31 cellular contexts compared by ENCODE assay signal in the genomic region with DNA sequence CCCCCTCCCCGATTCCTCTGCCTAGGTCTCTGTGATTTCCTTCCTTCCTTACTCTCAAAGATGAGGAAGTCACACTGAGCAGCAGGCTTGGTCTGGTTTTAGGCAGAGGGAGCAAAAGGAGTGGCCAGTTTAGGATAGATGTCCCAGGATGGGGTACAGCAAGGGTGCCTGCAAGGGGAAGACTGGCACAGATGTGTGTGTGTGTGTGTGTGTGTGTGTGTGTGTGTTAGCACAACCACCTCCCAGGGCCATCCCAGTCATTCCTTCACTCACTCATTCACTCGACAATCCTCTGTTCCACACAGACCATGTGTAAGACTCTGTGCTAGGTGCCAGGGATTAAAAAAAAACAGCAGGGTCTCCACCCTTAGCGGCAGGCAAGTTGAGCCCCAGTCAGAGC. TPM values are rescaled to one million over a fixed set of nuclear protein-coding genes. Genes with fewer than 3 reads are reported as not detected.
"Had no signal": no experiment of that assay in that cellular context is flagged by ENCODE, and none has a peak within 500 bp of the region (broad histone marks: within the 10 kb centered on the region; RNA-seq: fewer than 3 reads in every experiment).

No MANE protein-coding gene starts in this region.

- H3K4me1 Mint-ChIP-seq: activated CD4-positive, alpha-beta memory T cell treated with anti-CD3 and anti-CD28 coated beads, Interleukin-2, amount 10 ng/mL, durations not matched to agents 7 days and 5 days; activated CD4-positive, alpha-beta T cell treated with anti-CD3 and anti-CD28 coated beads, Interleukin-2, amount 10 ng/mL, durations not matched to agents 7 days and 5 days; activated naive CD4-positive, alpha-beta T cell treated with anti-CD3 and anti-CD28 coated beads, Interleukin-2, amount 10 ng/mL, durations not matched to agents 7 days and 5 days; stimulated activated effector memory CD8-positive, alpha-beta T cell treated with anti-CD3 and anti-CD28 coated beads, Interleukin-12 subunit alpha, Interleukin-12 subunit beta, amount 100 ng/mL, for 72 hours had no signal

- H3K27me3 ChIP-seq: ascending aorta, brain microvascular endothelial cell, uterus had no signal

- DNase-seq: activated CD4-positive, alpha-beta memory T cell treated with anti-CD3 and anti-CD28 coated beads, Interleukin-2, amount 10 ng/mL, durations not matched to agents 7 days and 5 days; activated CD4-positive, alpha-beta T cell treated with anti-CD3 and anti-CD28 coated beads for 1 hour; activated CD4-positive, alpha-beta T cell treated with anti-CD3 and anti-CD28 coated beads, Interleukin-2, amount 10 ng/mL, durations not matched to agents 7 days and 5 days; activated CD8-positive, alpha-beta memory T cell treated with anti-CD3 and anti-CD28 coated beads, Interleukin-2, amount 50 U/mL, for 48 hours; activated gamma-delta T cell; activated naive CD4-positive, alpha-beta T cell treated with anti-CD3 and anti-CD28 coated beads, Interleukin-2, amount 10 ng/mL, durations not matched to agents 7 days and 5 days; activated naive CD8-positive, alpha-beta T cell treated with anti-CD3 and anti-CD28 coated beads, Interleukin-2, amount 10 ng/mL, durations not matched to agents 7 days and 5 days; activated T-cell treated with anti-CD3 and anti-CD28 coated beads, Interleukin-2, amount 50 U/mL, for 24 hours; brain microvascular endothelial cell; cortex of kidney; foreskin fibroblast; left lung; lower lobe of right lung; mesenchymal stem cell; psoas muscle; sigmoid colon; small intestine; stimulated activated CD4-positive, alpha-beta T cell treated with anti-CD3 and anti-CD28 coated beads, Interleukin-4, amount 100 ng/mL, for 24 hours; T-helper 9 cell; trophoblast cell; uterus had no signal

- H3K79me2 ChIP-seq: parathyroid adenoma had no signal

- H3K9me3 Mint-ChIP-seq: activated CD4-positive, alpha-beta memory T cell treated with anti-CD3 and anti-CD28 coated beads, Interleukin-2, amount 10 ng/mL, durations not matched to agents 7 days and 5 days; activated CD4-positive, alpha-beta T cell treated with anti-CD3 and anti-CD28 coated beads, Interleukin-2, amount 10 ng/mL, durations not matched to agents 7 days and 5 days; activated naive CD4-positive, alpha-beta T cell treated with anti-CD3 and anti-CD28 coated beads, Interleukin-2, amount 10 ng/mL, durations not matched to agents 7 days and 5 days; activated naive CD8-positive, alpha-beta T cell treated with anti-CD3 and anti-CD28 coated beads, Interleukin-2, amount 10 ng/mL, durations not matched to agents 7 days and 5 days; activated T-cell treated with anti-CD3 and anti-CD28 coated beads, Interleukin-2, amount 50 U/mL, for 24 hours; nephron progenitor cell; stimulated activated effector memory CD8-positive, alpha-beta T cell treated with anti-CD3 and anti-CD28 coated beads, Interleukin-12 subunit alpha, Interleukin-12 subunit beta, amount 100 ng/mL, for 72 hours; stimulated activated naive CD8-positive, alpha-beta T cell treated with anti-CD3 and anti-CD28 coated beads, Interleukin-15, Interleukin-2, amounts not matched to agents 100 ng/mL and 50 ng/mL, for 24 hours; WTC11 had no signal

- H3K9me3 ChIP-seq: ascending aorta, left lung, lower lobe of right lung, psoas muscle, sigmoid colon, thoracic aorta, uterus had no signal

- H3K4me1 ChIP-seq: ascending aorta, left lung, lower lobe of right lung, parathyroid adenoma, psoas muscle, sigmoid colon, uterus had no signal

- H3K4me3 Mint-ChIP-seq: activated CD4-positive, alpha-beta memory T cell treated with anti-CD3 and anti-CD28 coated beads, Interleukin-2, amount 10 ng/mL, durations not matched to agents 7 days and 5 days; activated CD4-positive, alpha-beta T cell treated with anti-CD3 and anti-CD28 coated beads, Interleukin-2, amount 10 ng/mL, durations not matched to agents 7 days and 5 days; activated naive CD4-positive, alpha-beta T cell treated with anti-CD3 and anti-CD28 coated beads, Interleukin-2, amount 10 ng/mL, durations not matched to agents 7 days and 5 days; activated naive CD8-positive, alpha-beta T cell treated with anti-CD3 and anti-CD28 coated beads, Interleukin-2, amount 10 ng/mL, durations not matched to agents 7 days and 5 days; activated T-cell treated with anti-CD3 and anti-CD28 coated beads, Interleukin-2, amount 50 U/mL, for 24 hours; stimulated activated effector memory CD8-positive, alpha-beta T cell treated with anti-CD3 and anti-CD28 coated beads, Interleukin-12 subunit alpha, Interleukin-12 subunit beta, amount 100 ng/mL, for 72 hours; stimulated activated naive CD8-positive, alpha-beta T cell treated with anti-CD3 and anti-CD28 coated beads, Interleukin-15, Interleukin-2, amounts not matched to agents 100 ng/mL and 50 ng/mL, for 24 hours had no signal

- H3K36me3 ChIP-seq: ascending aorta, brain microvascular endothelial cell, left lung, lower lobe of right lung, sigmoid colon, thoracic aorta, uterus had no signal

- H3K4me3 ChIP-seq: ascending aorta, left lung, lower lobe of right lung, psoas muscle, sigmoid colon, thoracic aorta, uterus had no signal

- H3K36me3 Mint-ChIP-seq: activated naive CD4-positive, alpha-beta T cell treated with anti-CD3 and anti-CD28 coated beads, Interleukin-2, amount 10 ng/mL, durations not matched to agents 7 days and 5 days; activated naive CD8-positive, alpha-beta T cell treated with anti-CD3 and anti-CD28 coated beads, Interleukin-2, amount 10 ng/mL, durations not matched to agents 7 days and 5 days; stimulated activated effector memory CD8-positive, alpha-beta T cell treated with anti-CD3 and anti-CD28 coated beads, Interleukin-12 subunit alpha, Interleukin-12 subunit beta, amount 100 ng/mL, for 72 hours; WTC11 had no signal

- FAIRE-seq: islet of Langerhans, small intestine had no signal

- H2AFZ ChIP-seq: parathyroid adenoma had no signal

- H3K9ac ChIP-seq: parathyroid adenoma had no signal

- ATAC-seq: esophagus mucosa; left lung; lower lobe of right lung; psoas muscle; stimulated activated effector memory CD8-positive, alpha-beta T cell treated with anti-CD3 and anti-CD28 coated beads, Interleukin-12 subunit alpha, Interleukin-12 subunit beta, amount 100 ng/mL, for 72 hours had no signal

- H3K27ac Mint-ChIP-seq: activated CD4-positive, alpha-beta memory T cell treated with anti-CD3 and anti-CD28 coated beads, Interleukin-2, amount 10 ng/mL, durations not matched to agents 7 days and 5 days; activated CD4-positive, alpha-beta T cell treated with anti-CD3 and anti-CD28 coated beads, Interleukin-2, amount 10 ng/mL, durations not matched to agents 7 days and 5 days; activated naive CD4-positive, alpha-beta T cell treated with anti-CD3 and anti-CD28 coated beads, Interleukin-2, amount 10 ng/mL, durations not matched to agents 7 days and 5 days; activated naive CD8-positive, alpha-beta T cell treated with anti-CD3 and anti-CD28 coated beads, Interleukin-2, amount 10 ng/mL, durations not matched to agents 7 days and 5 days; activated T-cell treated with anti-CD3 and anti-CD28 coated beads, Interleukin-2, amount 50 U/mL, for 24 hours; nephron progenitor cell; stimulated activated effector memory CD8-positive, alpha-beta T cell treated with anti-CD3 and anti-CD28 coated beads, Interleukin-12 subunit alpha, Interleukin-12 subunit beta, amount 100 ng/mL, for 72 hours; stimulated activated naive CD8-positive, alpha-beta T cell treated with anti-CD3 and anti-CD28 coated beads, Interleukin-15, Interleukin-2, amounts not matched to agents 100 ng/mL and 50 ng/mL, for 24 hours; WTC11 had no signal

- H3K27ac ChIP-seq: ascending aorta, brain microvascular endothelial cell, left lung, lower lobe of right lung, parathyroid adenoma, psoas muscle, sigmoid colon, thoracic aorta, uterus had no signal

RNA-seq across cellular contexts. Expression of a gene that starts 35.9 kb away (rescaled TPM):
- total RNA-seq: activated CD4-positive, alpha-beta memory T cell treated with anti-CD3 and anti-CD28 coated beads, Interleukin-2, amount 10 ng/mL, durations not matched to agents 7 days and 5 days; activated CD4-positive, alpha-beta T cell treated with anti-CD3 and anti-CD28 coated beads, Interleukin-2, amount 10 ng/mL, durations not matched to agents 7 days and 5 days; ascending aorta; esophagus mucosa; glomerular endothelial cell; sigmoid colon had no signal
